ENCODE assay signal across 1 cellular context in the genomic region with DNA sequence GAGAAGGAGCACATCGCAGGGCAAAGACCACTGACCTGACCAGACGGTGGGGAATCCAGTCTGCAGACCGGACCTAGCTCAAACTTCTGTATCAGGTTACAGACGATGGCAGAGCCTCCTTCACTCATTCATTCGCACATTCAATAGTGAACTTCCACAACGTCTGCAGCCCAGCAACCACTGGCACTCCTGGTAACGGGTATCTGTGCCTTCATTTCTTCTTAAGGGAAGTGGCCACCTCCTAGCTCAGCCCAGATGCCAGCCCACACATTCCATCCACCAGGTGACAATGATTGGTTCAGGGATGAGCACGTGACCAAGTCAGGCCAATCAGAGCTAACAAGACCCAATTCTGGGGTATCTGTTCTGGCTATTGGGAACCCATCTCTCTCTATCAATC.
TF ChIP-seq lines count a peak whose summit lies in the region.

No MANE protein-coding gene starts in this region.

TF ChIP-seq in endothelial cell of umbilical vein, 7 proteins besides CTCF, POLR2A, EP300 and RAD21:
- TF ChIP-seq MYC (IDR thresholded peaks at IDR 0.05; ENCODE audit: low read depth, low read length): no peak
- no peak for TF ChIP-seq JUN (IDR thresholded peaks at IDR 0.05; ENCODE audit: borderline replicate concordance, insufficient read depth, insufficient read length, low read depth)
- no peak for TF ChIP-seq FOS (IDR thresholded peaks at IDR 0.05; ENCODE audit: borderline replicate concordance, insufficient read depth, low read length)
- TF ChIP-seq POLR2AphosphoS5 (IDR thresholded peaks at IDR 0.05; ENCODE audit: insufficient read depth, low read depth, low read length): no peak
- TF ChIP-seq, protein P1, sequence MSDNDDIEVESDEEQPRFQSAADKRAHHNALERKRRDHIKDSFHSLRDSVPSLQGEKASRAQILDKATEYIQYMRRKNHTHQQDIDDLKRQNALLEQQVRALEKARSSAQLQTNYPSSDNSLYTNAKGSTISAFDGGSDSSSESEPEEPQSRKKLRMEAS (IDR thresholded peaks at IDR 0.05; ENCODE audit: insufficient read depth, insufficient read length): no peak
- TF ChIP-seq EZH2 (IDR thresholded peaks at IDR 0.05; ENCODE audit: borderline replicate concordance, low read depth, low read length, severe bottlenecking): no peak
- no peak for TF ChIP-seq GATA2 (IDR thresholded peaks at IDR 0.05; ENCODE audit: insufficient read depth, insufficient read length, low read depth, low read length)
